ENCODE assay signal across 21 cellular contexts in genomic region chr13:42229287-42229686, GRCh38. TPM values are rescaled to one million over a fixed set of nuclear protein-coding genes. Genes with fewer than 3 reads are reported as not detected.
A peak's percentile ranks its signal among the peaks of the same experiment; 100 is the strongest.
DNase-seq lines count a peak whose midpoint lies in the region; ATAC-seq, FAIRE-seq and TF ChIP-seq lines count a peak whose summit lies in the region.
"Had no signal": no experiment of that assay in that cellular context is flagged by ENCODE, and none has a peak within 500 bp of the region (broad histone marks: within the 10 kb centered on the region; RNA-seq: fewer than 3 reads in every experiment).

No MANE protein-coding gene starts in this region.

- no peak overlapping the region for H4K8ac ChIP-seq in mesenchymal stem cell (ENCODE audit: low read length)

- FAIRE-seq in HepG2 (lab: Jason Lieb, UNC), result peak; percentile 8

- H3K27ac ChIP-seq in HepG2 (ENCODE audit: extremely low read length, insufficient read depth, low read length) (no peak overlapping the region), right lobe of liver (no peak overlapping the region), mesenchymal stem cell (ENCODE audit: low read length, poor library complexity, severe bottlenecking) (no peak overlapping the region), heart left ventricle (no peak overlapping the region)
- H3K27ac ChIP-seq: BLaER1 had no signal

- TF ChIP-seq EP300 in HepG2 (IDR thresholded peaks at IDR 0.05; ENCODE audit: low read depth in 2 of 2, low read length in 2 of 2) (no peak), HepG2 (CRISPR knock-in tag; IDR thresholded peaks at IDR 0.05; ENCODE audit: borderline replicate concordance) (no peak)

- no peak overlapping the region for H2BK12ac ChIP-seq in mesenchymal stem cell (ENCODE audit: low read length in 2 of 2)

- DNase-seq in HepG2 (ENCODE audit: low spot score) (peak; percentile 30), right lobe of liver (no peak), choroid plexus epithelial cell (ENCODE audit: low read depth) (peak; percentile 48), mesenchymal stem cell (peak; percentile 24), heart left ventricle (no peak), kidney glomerular epithelial cell (lab: John Stamatoyannopoulos, UW) (no peak), left lobe of liver (ENCODE audit: low spot score) (no peak)
- DNase-seq: CD4-positive, alpha-beta memory T cell; COR-L47; DMS53; H9; KBM-7; MG63; NCI-H1105 treated with DMSO at 0.1 percent for 48 hours; NCI-H146; NCI-H1930; NCI-H2107; NCI-H524; RPMI8226; SHP77 had no signal

- no peak overlapping the region for H2BK5ac ChIP-seq in mesenchymal stem cell (ENCODE audit: low read depth, low read length, poor library complexity, severe bottlenecking)

- H3K36me3 ChIP-seq in HepG2 (replicated peaks in 1 of 2; ENCODE audit: control insufficient read depth in 1 of 2, insufficient read depth in 2 of 2, low read length in 2 of 2), result no peaks in the 10 kb centered on the region
- H3K36me3 ChIP-seq in right lobe of liver, result no peaks in the 10 kb centered on the region
- peaks cover 0 to 57% of the 10 kb centered on the region in 2 experiments for H3K36me3 ChIP-seq in mesenchymal stem cell (ENCODE audit: control insufficient read depth in 1 of 2, insufficient read depth in 2 of 2, low read depth in 1 of 2, low read length in 2 of 2)
- peaks cover 0 to 35% (median 22%) of the 10 kb centered on the region in 9 donors for H3K36me3 ChIP-seq in heart left ventricle

- TF ChIP-seq CTCF in HepG2 (CRISPR knock-in tag; IDR thresholded peaks at IDR 0.05) (no peak), right lobe of liver (IDR thresholded peaks at IDR 0.05) (no peak), choroid plexus epithelial cell (conservative IDR thresholded peaks at IDR 0.05; ENCODE audit: low read depth, low read length) (no peak), heart left ventricle (IDR thresholded peaks at IDR 0.05) (no peak)

- ATAC-seq in HepG2 (peak; percentile 64; the same call in 2 of the 3 replicates), right lobe of liver (no peak), heart left ventricle (no peak), left lobe of liver (no peak)

- H4K20me1 ChIP-seq in HepG2 (ENCODE audit: insufficient read depth, low read length), result no peaks in the 10 kb centered on the region
- H4K20me1 ChIP-seq: BLaER1 had no signal

- no peak overlapping the region for H3K9ac ChIP-seq in HepG2 (ENCODE audit: insufficient read depth, low read depth, low read length)
- no peak overlapping the region for H3K9ac ChIP-seq in mesenchymal stem cell (ENCODE audit: low read length)
- H3K9ac ChIP-seq: BLaER1 had no signal

- no peak overlapping the region for H3K4ac ChIP-seq in mesenchymal stem cell (ENCODE audit: low read depth in 1 of 2, low read length in 2 of 2)

- CTCF ChIA-PET in HepG2 (lab: Yijun Ruan, JAX; ENCODE audit: low intra/inter-chr PET ratio, low total read pairs), result no interaction called here

- H2AFZ ChIP-seq in HepG2 (ENCODE audit: low read length) (no peak overlapping the region), mesenchymal stem cell (ENCODE audit: low read depth, low read length) (no peak overlapping the region)

- in situ Hi-C loops in HepG2 (cut with HindIII; ENCODE audit: extremely low pct_ligation_motif_present, low pct_unique_long_range_greater_than_20kb), result no loop called here

- no peaks in the 10 kb centered on the region for H3K79me2 ChIP-seq in HepG2 (ENCODE audit: insufficient read depth, low read length)

- no peaks in the 10 kb centered on the region for H3K9me3 ChIP-seq in HepG2 (ENCODE audit: low read length)
- no peaks in the 10 kb centered on the region for H3K9me3 ChIP-seq in right lobe of liver
- no peaks in the 10 kb centered on the region for H3K9me3 ChIP-seq in mesenchymal stem cell (ENCODE audit: control insufficient read depth, low read length)
- no peaks in the 10 kb centered on the region for H3K9me3 ChIP-seq in heart left ventricle
- H3K9me3 ChIP-seq: BLaER1, MG63 had no signal

- TF ChIP-seq POLR2A in HepG2 (IDR thresholded peaks at IDR 0.05; ENCODE audit: insufficient read depth in 1 of 2, low read depth in 2 of 2, low read length in 2 of 2) (no peak), right lobe of liver (IDR thresholded peaks at IDR 0.05) (no peak), heart left ventricle (IDR thresholded peaks at IDR 0.05) (no peak)

- no peak overlapping the region for H2BK15ac ChIP-seq in mesenchymal stem cell (ENCODE audit: low read depth, poor library complexity, severe bottlenecking)

- no peak overlapping the region for H4K91ac ChIP-seq in mesenchymal stem cell (ENCODE audit: low read length)

- H3K4me2 ChIP-seq in HepG2 (ENCODE audit: low read depth, low read length) (no peak overlapping the region), mesenchymal stem cell (ENCODE audit: low read length, poor library complexity, severe bottlenecking) (no peak overlapping the region)
- H3K4me2 ChIP-seq: BLaER1 had no signal

- H3K79me1 ChIP-seq in mesenchymal stem cell (replicated peaks; ENCODE audit: low read length, poor library complexity, severe bottlenecking), result no peaks in the 10 kb centered on the region

- no peaks in the 10 kb centered on the region for H3K27me3 ChIP-seq in HepG2 (ENCODE audit: control insufficient read depth in 1 of 2, insufficient read depth in 2 of 2, low read length in 2 of 2)
- H3K27me3 ChIP-seq in right lobe of liver, result no peaks in the 10 kb centered on the region
- no peaks in the 10 kb centered on the region for H3K27me3 ChIP-seq in mesenchymal stem cell (ENCODE audit: control insufficient read depth in 1 of 2, insufficient read depth in 1 of 2, low read length in 2 of 2)
- no peaks in the 10 kb centered on the region for H3K27me3 ChIP-seq in heart left ventricle
- H3K27me3 ChIP-seq: BLaER1, MG63 had no signal

- no peak for TF ChIP-seq RAD21 in HepG2 (CRISPR knock-in tag; IDR thresholded peaks at IDR 0.05)

- H3K4me3 ChIP-seq in HepG2 (replicated peaks in 1 of 3; ENCODE audit: insufficient read depth in 1 of 3, low read depth in 2 of 3, low read length in 3 of 3), result no peak overlapping the region
- no peak overlapping the region for H3K4me3 ChIP-seq in right lobe of liver
- no peak overlapping the region for H3K4me3 ChIP-seq in choroid plexus epithelial cell (ENCODE audit: low read depth, low read length)
- H3K4me3 ChIP-seq in mesenchymal stem cell (ENCODE audit: insufficient read depth in 1 of 2, low read depth in 1 of 2, low read length in 2 of 2), result no peak overlapping the region
- H3K4me3 ChIP-seq in heart left ventricle, result no peak overlapping the region
- H3K4me3 ChIP-seq: BLaER1, MG63 had no signal

- POLR2A ChIA-PET in HepG2 (lab: Yijun Ruan, JAX), result no interaction called here

- H3K14ac ChIP-seq in mesenchymal stem cell (ENCODE audit: low read length in 2 of 2), result no peak overlapping the region

- H2BK120ac ChIP-seq in mesenchymal stem cell (ENCODE audit: low read depth, low read length), result no peak overlapping the region

- no peak overlapping the region for H3K23ac ChIP-seq in mesenchymal stem cell (ENCODE audit: low read length in 2 of 2)

- intact Hi-C loops in HepG2 (cut with micrococcal nuclease; ENCODE audit: unreplicated experiment) (no loop called here), right lobe of liver (cut with DNase I) (no loop called here), heart left ventricle (cut with DNase I) (no loop called here)

- 0 out of 2 replicates have a peak, but pooled peaks cover 8% of the 10 kb centered on the region for H3K4me1 ChIP-seq in HepG2 (ENCODE audit: insufficient read depth, low read length)
- no peaks in the 10 kb centered on the region for H3K4me1 ChIP-seq in right lobe of liver
- H3K4me1 ChIP-seq in mesenchymal stem cell (ENCODE audit: control insufficient read depth, insufficient read depth, low read depth, low read length), result no peaks in the 10 kb centered on the region
- no peaks in the 10 kb centered on the region for H3K4me1 ChIP-seq in heart left ventricle

- no peak overlapping the region for H3K18ac ChIP-seq in mesenchymal stem cell (ENCODE audit: low read depth in 1 of 2, low read length in 2 of 2)

- WGBS in HepG2 (ENCODE audit: low lambda C conversion rate), result 1% methylated on average over 3 of the region's 3 CpGs
- WGBS in right lobe of liver (ENCODE audit: insufficient coverage, low coverage, low lambda C conversion rate, missing lambda C conversion rate), result 44% methylated on average over 3 of the region's 3 CpGs
- 65% methylated on average over 2 of the region's 3 CpGs for WGBS in mesenchymal stem cell
- 77 to 94% (median 94%) methylated on average over 3 of the region's 3 CpGs for WGBS in heart left ventricle, 4 donors

- no TSS peak for BruUV-seq in HepG2 (replicated peaks; lab: Mats Ljungman, UMichigan)

- no peak overlapping the region for H2AK5ac ChIP-seq in mesenchymal stem cell (ENCODE audit: low read length, severe bottlenecking)

TF ChIP-seq in HepG2, 621 proteins besides CTCF, POLR2A, EP300 and RAD21 (continues in another document):
- TF ChIP-seq GATAD2A (CRISPR knock-in tag; IDR thresholded peaks at IDR 0.05), result 0 out of 2 replicates have a peak, but pooled peaks have one; percentile 12

RNA-seq across cellular contexts. Expression of gene AKAP11, which starts 42.7 kb away (rescaled TPM):
- 9.8 and 16.9 TPM in 2 replicates for total RNA-seq in HepG2 (2016; rRNA removed; fragmentation: Illumina TruSeq; extraction: Trizol)
- 0.88 and 1.1 TPM in 2 replicates for total RNA-seq in HepG2 (2016; cell fraction: cytosol; rRNA removed; fragmentation: Illumina TruSeq; extraction: Trizol; ENCODE audit: low read depth)
- total RNA-seq in HepG2 (2016; cell fraction: insoluble cytoplasmic fraction; rRNA removed; fragmentation: Illumina TruSeq; extraction: Trizol), result 9.0 and 15.0 TPM in 2 replicates
- 5.0 and 5.8 TPM in 2 replicates for total RNA-seq in HepG2 (2016; cell fraction: membrane; rRNA removed; fragmentation: Illumina TruSeq; extraction: Trizol)
- 14.4 and 17.1 TPM in 2 replicates for total RNA-seq in HepG2 (2016; cell fraction: nucleus; rRNA removed; fragmentation: Illumina TruSeq; extraction: Trizol)
- polyA plus RNA-seq in HepG2 (2011; rRNA removed), result 6.4 and 7.2 TPM in 2 replicates
- polyA plus RNA-seq in HepG2 (2011; cell fraction: cytosol; rRNA removed), result 2.1 and 3.8 TPM in 2 replicates
- 4.8 and 7.1 TPM in 2 replicates for polyA plus RNA-seq in HepG2 (2011; cell fraction: nucleus; rRNA removed)
- 8.5 and 9.6 TPM in 2 replicates for polyA plus RNA-seq in HepG2 (2012)
- 0.32 and 0.34 TPM in 2 replicates for polyA plus RNA-seq in HepG2 (2016; cell fraction: cytosol; fragmentation: Illumina TruSeq; extraction: Trizol; ENCODE audit: low read depth)
- polyA plus RNA-seq in HepG2 (2016; cell fraction: insoluble cytoplasmic fraction; fragmentation: Illumina TruSeq; extraction: Trizol; ENCODE audit: low read depth), result 7.8 and 7.9 TPM in 2 replicates
- 1.0 and 1.2 TPM in 2 replicates for polyA plus RNA-seq in HepG2 (2016; cell fraction: membrane; fragmentation: Illumina TruSeq; extraction: Trizol; ENCODE audit: low read depth)
- 11.9 and 13.3 TPM in 2 replicates for polyA plus RNA-seq in HepG2 (2016; cell fraction: nucleus; fragmentation: Illumina TruSeq; extraction: Trizol; ENCODE audit: insufficient read depth, low read depth)
- polyA minus RNA-seq in HepG2 (2011; rRNA and poly(A)+ RNA removed; ENCODE audit: low replicate concordance), result 6.2 and 11.4 TPM in 2 replicates
- 10.1 and 13.1 TPM in 2 replicates for polyA minus RNA-seq in HepG2 (2011; cell fraction: cytosol; rRNA and poly(A)+ RNA removed)
- 25.1 and 32.9 TPM in 2 replicates for polyA minus RNA-seq in HepG2 (2011; cell fraction: nucleus; rRNA and poly(A)+ RNA removed)
- 10 to 100 TPM in 5 of 6 experiments, 1 to 10 TPM in 1; 8.5 to 13.8 (median 12.1) TPM for total RNA-seq in right lobe of liver
- polyA plus RNA-seq in mesenchymal stem cell (2013, experiment 1 of 2), result 13.0 TPM
- polyA plus RNA-seq in mesenchymal stem cell (2013, experiment 2 of 2), result 13.2 TPM
- 10 to 100 TPM; 18.4 to 33.7 (median 24.0) TPM for total RNA-seq in heart left ventricle
- 10 to 100 TPM in 1 of 2 donors, 1 to 10 TPM in 1; 3.8 to 10.7 TPM for polyA plus RNA-seq in heart left ventricle
- 8.0 TPM for total RNA-seq in left lobe of liver

Comparison
In these comparisons a context has a peak if more than half of its experiments do, and no peak if none do; other contexts are left out.
1. DNase-seq: peak in HepG2 (single experiment), choroid plexus epithelial cell (single experiment) and mesenchymal stem cell (single experiment); none in right lobe of liver (0 of 3), heart left ventricle (0 of 5), kidney glomerular epithelial cell (single experiment) and left lobe of liver (single experiment).